Comparison of ENCODE assay signal across 1 cellular context in the genomic region with DNA sequence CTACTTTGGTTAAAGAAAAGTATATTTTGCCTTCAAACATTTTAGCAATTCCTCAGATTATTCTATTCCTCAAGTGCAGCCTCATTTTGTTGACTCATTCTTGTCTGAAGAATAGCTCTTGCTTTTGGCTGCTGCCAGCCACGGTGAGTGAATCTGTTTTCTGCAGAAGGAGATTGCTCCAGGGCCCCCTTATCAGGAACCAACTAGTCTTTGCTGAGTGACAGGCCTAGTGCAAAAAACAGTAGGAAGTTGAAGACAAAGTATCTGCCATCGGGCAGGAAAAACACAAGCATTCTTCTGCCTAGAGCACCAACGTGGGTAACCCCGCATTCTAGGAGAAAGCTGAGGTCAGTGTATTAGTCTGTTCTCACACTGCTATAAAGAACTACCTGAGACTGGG.
TF ChIP-seq lines count a peak whose summit lies in the region.

No MANE protein-coding gene starts in this region.

TF ChIP-seq in K562, 482 proteins besides CTCF, POLR2A, EP300 and RAD21 (continued from another document):
- TF ChIP-seq, protein P1, sequence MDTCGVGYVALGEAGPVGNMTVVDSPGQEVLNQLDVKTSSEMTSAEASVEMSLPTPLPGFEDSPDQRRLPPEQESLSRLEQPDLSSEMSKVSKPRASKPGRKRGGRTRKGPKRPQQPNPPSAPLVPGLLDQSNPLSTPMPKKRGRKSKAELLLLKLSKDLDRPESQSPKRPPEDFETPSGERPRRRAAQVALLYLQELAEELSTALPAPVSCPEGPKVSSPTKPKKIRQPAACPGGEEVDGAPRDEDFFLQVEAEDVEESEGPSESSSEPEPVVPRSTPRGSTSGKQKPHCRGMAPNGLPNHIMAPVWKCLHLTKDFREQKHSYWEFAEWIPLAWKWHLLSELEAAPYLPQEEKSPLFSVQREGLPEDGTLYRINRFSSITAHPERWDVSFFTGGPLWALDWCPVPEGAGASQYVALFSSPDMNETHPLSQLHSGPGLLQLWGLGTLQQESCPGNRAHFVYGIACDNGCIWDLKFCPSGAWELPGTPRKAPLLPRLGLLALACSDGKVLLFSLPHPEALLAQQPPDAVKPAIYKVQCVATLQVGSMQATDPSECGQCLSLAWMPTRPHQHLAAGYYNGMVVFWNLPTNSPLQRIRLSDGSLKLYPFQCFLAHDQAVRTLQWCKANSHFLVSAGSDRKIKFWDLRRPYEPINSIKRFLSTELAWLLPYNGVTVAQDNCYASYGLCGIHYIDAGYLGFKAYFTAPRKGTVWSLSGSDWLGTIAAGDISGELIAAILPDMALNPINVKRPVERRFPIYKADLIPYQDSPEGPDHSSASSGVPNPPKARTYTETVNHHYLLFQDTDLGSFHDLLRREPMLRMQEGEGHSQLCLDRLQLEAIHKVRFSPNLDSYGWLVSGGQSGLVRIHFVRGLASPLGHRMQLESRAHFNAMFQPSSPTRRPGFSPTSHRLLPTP (IDR thresholded peaks at IDR 0.05; ENCODE audit: borderline replicate concordance, extremely low read depth, insufficient read length) = no peak
- no peak for TF ChIP-seq KAT2B (IDR thresholded peaks at IDR 0.05; ENCODE audit: low read depth, low read length)
- no peak for TF ChIP-seq RAD51 (IDR thresholded peaks at IDR 0.05; ENCODE audit: borderline replicate concordance, low read depth)
- TF ChIP-seq KLF10 (CRISPR knock-in tag; IDR thresholded peaks at IDR 0.05) = no peak
- TF ChIP-seq POLR2G (IDR thresholded peaks at IDR 0.05; ENCODE audit: low read depth, low read length) = no peak
- TF ChIP-seq SMAD4 (CRISPR knock-in tag; conservative IDR thresholded peaks at IDR 0.05) = no peak
- no peak for TF ChIP-seq CREM (IDR thresholded peaks at IDR 0.05; ENCODE audit: low read depth)
- no peak for TF ChIP-seq ZKSCAN8 (CRISPR knock-in tag; IDR thresholded peaks at IDR 0.05)
- TF ChIP-seq KDM1A (IDR thresholded peaks at IDR 0.05) = 0 out of 4 replicates have a peak, but pooled peaks of 1 of the 2 experiments have one; percentile 20
- TF ChIP-seq ZFPM2 (CRISPR knock-in tag; IDR thresholded peaks at IDR 0.05) = no peak
- TF ChIP-seq, protein P2, sequence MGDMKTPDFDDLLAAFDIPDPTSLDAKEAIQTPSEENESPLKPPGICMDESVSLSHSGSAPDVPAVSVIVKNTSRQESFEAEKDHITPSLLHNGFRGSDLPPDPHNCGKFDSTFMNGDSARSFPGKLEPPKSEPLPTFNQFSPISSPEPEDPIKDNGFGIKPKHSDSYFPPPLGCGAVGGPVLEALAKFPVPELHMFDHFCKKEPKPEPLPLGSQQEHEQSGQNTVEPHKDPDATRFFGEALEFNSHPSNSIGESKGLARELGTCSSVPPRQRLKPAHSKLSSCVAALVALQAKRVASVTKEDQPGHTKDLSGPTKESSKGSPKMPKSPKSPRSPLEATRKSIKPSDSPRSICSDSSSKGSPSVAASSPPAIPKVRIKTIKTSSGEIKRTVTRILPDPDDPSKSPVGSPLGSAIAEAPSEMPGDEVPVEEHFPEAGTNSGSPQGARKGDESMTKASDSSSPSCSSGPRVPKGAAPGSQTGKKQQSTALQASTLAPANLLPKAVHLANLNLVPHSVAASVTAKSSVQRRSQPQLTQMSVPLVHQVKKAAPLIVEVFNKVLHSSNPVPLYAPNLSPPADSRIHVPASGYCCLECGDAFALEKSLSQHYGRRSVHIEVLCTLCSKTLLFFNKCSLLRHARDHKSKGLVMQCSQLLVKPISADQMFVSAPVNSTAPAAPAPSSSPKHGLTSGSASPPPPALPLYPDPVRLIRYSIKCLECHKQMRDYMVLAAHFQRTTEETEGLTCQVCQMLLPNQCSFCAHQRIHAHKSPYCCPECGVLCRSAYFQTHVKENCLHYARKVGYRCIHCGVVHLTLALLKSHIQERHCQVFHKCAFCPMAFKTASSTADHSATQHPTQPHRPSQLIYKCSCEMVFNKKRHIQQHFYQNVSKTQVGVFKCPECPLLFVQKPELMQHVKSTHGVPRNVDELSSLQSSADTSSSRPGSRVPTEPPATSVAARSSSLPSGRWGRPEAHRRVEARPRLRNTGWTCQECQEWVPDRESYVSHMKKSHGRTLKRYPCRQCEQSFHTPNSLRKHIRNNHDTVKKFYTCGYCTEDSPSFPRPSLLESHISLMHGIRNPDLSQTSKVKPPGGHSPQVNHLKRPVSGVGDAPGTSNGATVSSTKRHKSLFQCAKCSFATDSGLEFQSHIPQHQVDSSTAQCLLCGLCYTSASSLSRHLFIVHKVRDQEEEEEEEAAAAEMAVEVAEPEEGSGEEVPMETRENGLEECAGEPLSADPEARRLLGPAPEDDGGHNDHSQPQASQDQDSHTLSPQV (IDR thresholded peaks at IDR 0.05) = no peak
- TF ChIP-seq MEIS2 (IDR thresholded peaks at IDR 0.05; ENCODE audit: partially characterized antibody) = peak; percentile 62
- TF ChIP-seq, protein P3, sequence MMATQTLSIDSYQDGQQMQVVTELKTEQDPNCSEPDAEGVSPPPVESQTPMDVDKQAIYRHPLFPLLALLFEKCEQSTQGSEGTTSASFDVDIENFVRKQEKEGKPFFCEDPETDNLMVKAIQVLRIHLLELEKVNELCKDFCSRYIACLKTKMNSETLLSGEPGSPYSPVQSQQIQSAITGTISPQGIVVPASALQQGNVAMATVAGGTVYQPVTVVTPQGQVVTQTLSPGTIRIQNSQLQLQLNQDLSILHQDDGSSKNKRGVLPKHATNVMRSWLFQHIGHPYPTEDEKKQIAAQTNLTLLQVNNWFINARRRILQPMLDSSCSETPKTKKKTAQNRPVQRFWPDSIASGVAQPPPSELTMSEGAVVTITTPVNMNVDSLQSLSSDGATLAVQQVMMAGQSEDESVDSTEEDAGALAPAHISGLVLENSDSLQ (IDR thresholded peaks at IDR 0.05) = peak; percentile 84
- TF ChIP-seq, protein P4, sequence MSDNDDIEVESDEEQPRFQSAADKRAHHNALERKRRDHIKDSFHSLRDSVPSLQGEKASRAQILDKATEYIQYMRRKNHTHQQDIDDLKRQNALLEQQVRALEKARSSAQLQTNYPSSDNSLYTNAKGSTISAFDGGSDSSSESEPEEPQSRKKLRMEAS (CRISPR knock-in tag; IDR thresholded peaks at IDR 0.05) = no peak
- TF ChIP-seq NCOA1 (IDR thresholded peaks at IDR 0.05; ENCODE audit: low read depth) = no peak
- no peak for TF ChIP-seq CBX8 (IDR thresholded peaks at IDR 0.05; ENCODE audit: borderline replicate concordance, extremely low read depth, low read depth, low read length, poor library complexity, severe bottlenecking)
- TF ChIP-seq ZNF561 (CRISPR knock-in tag; conservative IDR thresholded peaks at IDR 0.05) = no peak
- peak; percentile 24; the same call in 1 of the 2 replicates for TF ChIP-seq ARID1B (IDR thresholded peaks at IDR 0.05)
- no peak for TF ChIP-seq EHMT2 (IDR thresholded peaks at IDR 0.05)
- no peak for TF ChIP-seq SIN3B (IDR thresholded peaks at IDR 0.05; ENCODE audit: low read depth)
- TF ChIP-seq CBFA2T3 (IDR thresholded peaks at IDR 0.05) = peak; percentile 46
- peak; percentile 23; the same call in 1 of the 2 replicates for TF ChIP-seq CBFA2T2 (conservative IDR thresholded peaks at IDR 0.05)
- no peak for TF ChIP-seq HNRNPH1 (optimal IDR thresholded peaks at IDR 0.05; ENCODE audit: low read depth, low read length)
- TF ChIP-seq HDGF (IDR thresholded peaks at IDR 0.05) = no peak
- TF ChIP-seq ZNF274 (IDR thresholded peaks at IDR 0.05; ENCODE audit: borderline replicate concordance, low read depth, low read length) = no peak
- TF ChIP-seq, protein P5, sequence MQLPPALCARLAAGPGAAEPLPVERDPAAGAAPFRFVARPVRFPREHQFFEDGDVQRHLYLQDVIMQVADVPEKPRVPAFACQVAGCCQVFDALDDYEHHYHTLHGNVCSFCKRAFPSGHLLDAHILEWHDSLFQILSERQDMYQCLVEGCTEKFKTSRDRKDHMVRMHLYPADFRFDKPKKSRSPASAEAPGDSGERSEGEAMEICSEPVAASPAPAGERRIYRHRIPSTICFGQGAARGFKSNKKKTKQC (CRISPR knock-in tag; IDR thresholded peaks at IDR 0.05) = no peak
- TF ChIP-seq CSDE1 (IDR thresholded peaks at IDR 0.05) = no peak
- no peak for TF ChIP-seq CHD1 (IDR thresholded peaks at IDR 0.05; ENCODE audit: low read length)
- no peak for TF ChIP-seq ZNF184 (CRISPR knock-in tag; IDR thresholded peaks at IDR 0.05)
- TF ChIP-seq, protein P6, sequence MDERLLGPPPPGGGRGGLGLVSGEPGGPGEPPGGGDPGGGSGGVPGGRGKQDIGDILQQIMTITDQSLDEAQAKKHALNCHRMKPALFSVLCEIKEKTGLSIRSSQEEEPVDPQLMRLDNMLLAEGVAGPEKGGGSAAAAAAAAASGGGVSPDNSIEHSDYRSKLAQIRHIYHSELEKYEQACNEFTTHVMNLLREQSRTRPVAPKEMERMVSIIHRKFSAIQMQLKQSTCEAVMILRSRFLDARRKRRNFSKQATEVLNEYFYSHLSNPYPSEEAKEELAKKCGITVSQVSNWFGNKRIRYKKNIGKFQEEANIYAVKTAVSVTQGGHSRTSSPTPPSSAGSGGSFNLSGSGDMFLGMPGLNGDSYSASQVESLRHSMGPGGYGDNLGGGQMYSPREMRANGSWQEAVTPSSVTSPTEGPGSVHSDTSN (CRISPR knock-in tag; IDR thresholded peaks at IDR 0.05; ENCODE audit: low read depth) = no peak
- TF ChIP-seq, protein P6 (tag; conservative IDR thresholded peaks at IDR 0.05; ENCODE audit: low read depth) = peak; percentile 35; the same call in 1 of the 2 replicates
- no peak for TF ChIP-seq GATA2 (CRISPR knock-in tag; IDR thresholded peaks at IDR 0.05)
- TF ChIP-seq ZNF133 (CRISPR knock-in tag; IDR thresholded peaks at IDR 0.05) = no peak
- TF ChIP-seq NFATC3 (IDR thresholded peaks at IDR 0.05) = no peak
- TF ChIP-seq, protein P7, sequence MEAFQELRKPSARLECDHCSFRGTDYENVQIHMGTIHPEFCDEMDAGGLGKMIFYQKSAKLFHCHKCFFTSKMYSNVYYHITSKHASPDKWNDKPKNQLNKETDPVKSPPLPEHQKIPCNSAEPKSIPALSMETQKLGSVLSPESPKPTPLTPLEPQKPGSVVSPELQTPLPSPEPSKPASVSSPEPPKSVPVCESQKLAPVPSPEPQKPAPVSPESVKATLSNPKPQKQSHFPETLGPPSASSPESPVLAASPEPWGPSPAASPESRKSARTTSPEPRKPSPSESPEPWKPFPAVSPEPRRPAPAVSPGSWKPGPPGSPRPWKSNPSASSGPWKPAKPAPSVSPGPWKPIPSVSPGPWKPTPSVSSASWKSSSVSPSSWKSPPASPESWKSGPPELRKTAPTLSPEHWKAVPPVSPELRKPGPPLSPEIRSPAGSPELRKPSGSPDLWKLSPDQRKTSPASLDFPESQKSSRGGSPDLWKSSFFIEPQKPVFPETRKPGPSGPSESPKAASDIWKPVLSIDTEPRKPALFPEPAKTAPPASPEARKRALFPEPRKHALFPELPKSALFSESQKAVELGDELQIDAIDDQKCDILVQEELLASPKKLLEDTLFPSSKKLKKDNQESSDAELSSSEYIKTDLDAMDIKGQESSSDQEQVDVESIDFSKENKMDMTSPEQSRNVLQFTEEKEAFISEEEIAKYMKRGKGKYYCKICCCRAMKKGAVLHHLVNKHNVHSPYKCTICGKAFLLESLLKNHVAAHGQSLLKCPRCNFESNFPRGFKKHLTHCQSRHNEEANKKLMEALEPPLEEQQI (IDR thresholded peaks at IDR 0.05) = no peak
- TF ChIP-seq NR2C2 (CRISPR knock-in tag; IDR thresholded peaks at IDR 0.05) = no peak
- no peak for TF ChIP-seq NR2C2 (tag; IDR thresholded peaks at IDR 0.05)
